In genomic region chr3:17442332-17443049, GRCh38 we compare ENCODE assay signal across 1 cellular context.
TF ChIP-seq lines count a peak whose summit lies in the region.

No MANE protein-coding gene starts in this region.

TF ChIP-seq in K562, 482 proteins besides CTCF, POLR2A, EP300 and RAD21 (continued from another document and continues in another):
- TF ChIP-seq AFF4 (CRISPR knock-in tag; IDR thresholded peaks at IDR 0.05) (0 out of 2 replicates have a peak, but pooled peaks have one; percentile 61), MXD1 (CRISPR knock-in tag; IDR thresholded peaks at IDR 0.05; ENCODE audit: borderline replicate concordance, poor library complexity, severe bottlenecking) (no peak), ARHGAP35 (IDR thresholded peaks at IDR 0.05; ENCODE audit: partially characterized antibody) (peak; percentile 58), MCM7 (IDR thresholded peaks at IDR 0.05) (0 out of 4 replicates have a peak, but pooled peaks of 1 of the 2 experiments have one; percentile 23), MAFG (tag; conservative IDR thresholded peaks at IDR 0.05) (peak; percentile 46), RBFOX2 (IDR thresholded peaks at IDR 0.05; ENCODE audit: low read depth, low read length) (no peak), NONO (IDR thresholded peaks at IDR 0.05; ENCODE audit: low read depth in 2 of 2, low read length in 1 of 2) (no peak), ZEB2 (IDR thresholded peaks at IDR 0.05) (peak; percentile 41; the same call in 1 of the 2 replicates), ZNF24 (IDR thresholded peaks at IDR 0.05) (no peak), CEBPZ (IDR thresholded peaks at IDR 0.05; ENCODE audit: borderline replicate concordance, low read depth, low read length) (no peak), HMG20B (CRISPR knock-in tag; IDR thresholded peaks at IDR 0.05) (no peak), ZNF57 (CRISPR knock-in tag; IDR thresholded peaks at IDR 0.05) (no peak), HNRNPK (IDR thresholded peaks at IDR 0.05; ENCODE audit: low read depth, low read length, poor library complexity, severe bottlenecking) (no peak), SMARCA5 (IDR thresholded peaks at IDR 0.05) (peak; percentile 80), ZBTB8A (IDR thresholded peaks at IDR 0.05; ENCODE audit: partially characterized antibody) (no peak), SMARCC2 (IDR thresholded peaks at IDR 0.05; ENCODE audit: low read depth) (no peak), GABPB2 (CRISPR knock-in tag; conservative IDR thresholded peaks at IDR 0.05) (no peak), MTA2 (IDR thresholded peaks at IDR 0.05; ENCODE audit: low read depth) (peak; percentile 43; the same call in 1 of the 2 replicates), ZFP30 (CRISPR knock-in tag; IDR thresholded peaks at IDR 0.05; ENCODE audit: borderline replicate concordance) (no peak), RCOR1 (IDR thresholded peaks at IDR 0.05; ENCODE audit: borderline replicate concordance in 1 of 2, low read depth in 2 of 2, low read length in 2 of 2) (no peak), PRMT5 (CRISPR knock-in tag; IDR thresholded peaks at IDR 0.05) (no peak), EGR1 (conservative IDR thresholded peaks at IDR 0.05) (peak; percentile 92), CXXC5 (CRISPR knock-in tag; IDR thresholded peaks at IDR 0.05) (no peak), GABPA (tag; conservative IDR thresholded peaks at IDR 0.05; ENCODE audit: low read depth) (0 out of 2 replicates have a peak, but pooled peaks have one; percentile 15), BRD4 (IDR thresholded peaks at IDR 0.05) (no peak), FOSL1 (tag; conservative IDR thresholded peaks at IDR 0.05) (0 out of 2 replicates have a peak, but pooled peaks have one; percentile 13), GATAD2A (IDR thresholded peaks at IDR 0.05) (peak; percentile 57; the same call in 1 of the 2 replicates), TAF1 (IDR thresholded peaks at IDR 0.05; ENCODE audit: control insufficient read depth, extremely low read depth, insufficient read depth, low read length, severe bottlenecking) (peak; percentile 12), ZNF354B (CRISPR knock-in tag; IDR thresholded peaks at IDR 0.05) (no peak), ZNF407 (IDR thresholded peaks at IDR 0.05; ENCODE audit: low read depth) (no peak), REST (CRISPR knock-in tag; IDR thresholded peaks at IDR 0.05; ENCODE audit: low read depth) (no peak)
- TF ChIP-seq, protein P1, sequence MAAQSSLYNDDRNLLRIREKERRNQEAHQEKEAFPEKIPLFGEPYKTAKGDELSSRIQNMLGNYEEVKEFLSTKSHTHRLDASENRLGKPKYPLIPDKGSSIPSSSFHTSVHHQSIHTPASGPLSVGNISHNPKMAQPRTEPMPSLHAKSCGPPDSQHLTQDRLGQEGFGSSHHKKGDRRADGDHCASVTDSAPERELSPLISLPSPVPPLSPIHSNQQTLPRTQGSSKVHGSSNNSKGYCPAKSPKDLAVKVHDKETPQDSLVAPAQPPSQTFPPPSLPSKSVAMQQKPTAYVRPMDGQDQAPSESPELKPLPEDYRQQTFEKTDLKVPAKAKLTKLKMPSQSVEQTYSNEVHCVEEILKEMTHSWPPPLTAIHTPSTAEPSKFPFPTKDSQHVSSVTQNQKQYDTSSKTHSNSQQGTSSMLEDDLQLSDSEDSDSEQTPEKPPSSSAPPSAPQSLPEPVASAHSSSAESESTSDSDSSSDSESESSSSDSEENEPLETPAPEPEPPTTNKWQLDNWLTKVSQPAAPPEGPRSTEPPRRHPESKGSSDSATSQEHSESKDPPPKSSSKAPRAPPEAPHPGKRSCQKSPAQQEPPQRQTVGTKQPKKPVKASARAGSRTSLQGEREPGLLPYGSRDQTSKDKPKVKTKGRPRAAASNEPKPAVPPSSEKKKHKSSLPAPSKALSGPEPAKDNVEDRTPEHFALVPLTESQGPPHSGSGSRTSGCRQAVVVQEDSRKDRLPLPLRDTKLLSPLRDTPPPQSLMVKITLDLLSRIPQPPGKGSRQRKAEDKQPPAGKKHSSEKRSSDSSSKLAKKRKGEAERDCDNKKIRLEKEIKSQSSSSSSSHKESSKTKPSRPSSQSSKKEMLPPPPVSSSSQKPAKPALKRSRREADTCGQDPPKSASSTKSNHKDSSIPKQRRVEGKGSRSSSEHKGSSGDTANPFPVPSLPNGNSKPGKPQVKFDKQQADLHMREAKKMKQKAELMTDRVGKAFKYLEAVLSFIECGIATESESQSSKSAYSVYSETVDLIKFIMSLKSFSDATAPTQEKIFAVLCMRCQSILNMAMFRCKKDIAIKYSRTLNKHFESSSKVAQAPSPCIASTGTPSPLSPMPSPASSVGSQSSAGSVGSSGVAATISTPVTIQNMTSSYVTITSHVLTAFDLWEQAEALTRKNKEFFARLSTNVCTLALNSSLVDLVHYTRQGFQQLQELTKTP (IDR thresholded peaks at IDR 0.05; ENCODE audit: low read depth in 1 of 2, partially characterized antibody in 2 of 2), result no peak
